ENCODE assay signal across 8 cellular contexts in genomic region chr1:36576118-36576517, GRCh38.
DNase-seq lines count a peak whose midpoint lies in the region; FAIRE-seq and TF ChIP-seq lines count a peak whose summit lies in the region.

No MANE protein-coding gene starts in this region.

- H3K27me3 ChIP-seq in NT2/D1 (ENCODE audit: insufficient read depth, insufficient read length) (peaks cover 10% of the 10 kb centered on the region), trophoblast cell (ENCODE audit: insufficient read depth, low read length) (no peaks in the 10 kb centered on the region)

- no peak overlapping the region for H2BK5ac ChIP-seq in trophoblast cell (ENCODE audit: low read depth, low read length, poor library complexity)

- H3K27ac ChIP-seq in HEK293 (ENCODE audit: extremely low read depth, low read depth, low read length) (no peak overlapping the region), trophoblast cell (ENCODE audit: low read depth, low read length) (no peak overlapping the region)

- no peak overlapping the region for H4K12ac ChIP-seq in trophoblast cell (ENCODE audit: low read depth, low read length)

- H2BK120ac ChIP-seq in trophoblast cell (ENCODE audit: insufficient read depth, low read length, poor library complexity), result no peak overlapping the region

- H3K4me3 ChIP-seq in HEK293 (ENCODE audit: low read depth, low read length) (no peak overlapping the region), NT2/D1 (ENCODE audit: insufficient read length, low read depth) (no peak overlapping the region), trophoblast cell (ENCODE audit: low read depth, low read length) (no peak overlapping the region)

- no peak overlapping the region for H2AK5ac ChIP-seq in trophoblast cell (ENCODE audit: low read length)

- no peak overlapping the region for H3K23ac ChIP-seq in trophoblast cell (ENCODE audit: low read length)

- peak; percentile 38 for DNase-seq in CD1c-positive myeloid dendritic cell (ENCODE audit: extremely low spot score)
- DNase-seq in NT2/D1 (ENCODE audit: low read depth, low spot score), result peak; percentile 65
- peak; percentile 63 to 71 for DNase-seq in activated T-cell treated with anti-CD3 and anti-CD28 coated beads, Interleukin-2, amount 50 U/mL, for 48 hours
- DNase-seq in frontal cortex (ENCODE audit: low spot score in 2 of 2), result peak; percentile 43 to 72
- peak; percentile 47 to 63 for DNase-seq in trophoblast cell
- DNase-seq in MV-4-11 (lab: John Stamatoyannopoulos, UW), result no peak
- DNase-seq in cortex of kidney (lab: John Stamatoyannopoulos, UW), result no peak

- H3K9me3 ChIP-seq in HEK293 (ENCODE audit: control insufficient read depth, insufficient read depth, low read depth, low read length) (no peaks in the 10 kb centered on the region), NT2/D1 (ENCODE audit: insufficient read depth, low read length) (no peaks in the 10 kb centered on the region), trophoblast cell (ENCODE audit: insufficient read depth, low read depth, low read length) (no peaks in the 10 kb centered on the region)

- no peaks in the 10 kb centered on the region for H3K79me2 ChIP-seq in trophoblast cell (ENCODE audit: control insufficient read depth, insufficient read depth, low read length, poor library complexity)

- H3K4me1 ChIP-seq in HEK293 (ENCODE audit: control insufficient read depth, insufficient read depth, low read length) (no peaks in the 10 kb centered on the region), NT2/D1 (ENCODE audit: insufficient read depth, insufficient read length) (peaks cover 7% of the 10 kb centered on the region), trophoblast cell (ENCODE audit: control insufficient read depth in 1 of 2, insufficient read depth in 2 of 2, low read length in 2 of 2) (no peaks in the 10 kb centered on the region)

- H2AFZ ChIP-seq in trophoblast cell (ENCODE audit: insufficient read depth, low read length, poor library complexity), result no peak overlapping the region

- no CpG with 5 or more reads among the region's 7 CpGs for WGBS in trophoblast cell (ENCODE audit: extremely low coverage, insufficient coverage, insufficient read length)

- H3K4ac ChIP-seq in trophoblast cell (ENCODE audit: low read depth, low read length), result no peak overlapping the region

- H3K36me3 ChIP-seq in HEK293 (ENCODE audit: control insufficient read depth in 2 of 2, insufficient read depth in 1 of 2, low read length in 2 of 2) (no peaks in the 10 kb centered on the region), NT2/D1 (ENCODE audit: insufficient read depth, insufficient read length, low read length) (no peaks in the 10 kb centered on the region), trophoblast cell (ENCODE audit: control insufficient read depth in 1 of 2, insufficient read depth in 2 of 2, low read length in 2 of 2) (no peaks in the 10 kb centered on the region)

- no peak for FAIRE-seq in frontal cortex (lab: Jason Lieb, UNC)

- POLR2A ChIA-PET in HEK293 (lab: Yijun Ruan, JAX), result no interaction called here

- H4K91ac ChIP-seq in trophoblast cell (ENCODE audit: low read depth, low read length), result no peak overlapping the region

- no peak overlapping the region for H3K14ac ChIP-seq in trophoblast cell (ENCODE audit: low read length)

- peak overlapping the region; percentile 37 for H3K9ac ChIP-seq in NT2/D1 (ENCODE audit: insufficient read length, low read depth)
- H3K9ac ChIP-seq in trophoblast cell (ENCODE audit: low read length), result no peak overlapping the region

- no peak overlapping the region for H2BK12ac ChIP-seq in trophoblast cell (ENCODE audit: low read length)

- TF ChIP-seq CTCF in HEK293 (tag by site-specific recombination; IDR thresholded peaks at IDR 0.05), result peak; percentile 89

- no peak overlapping the region for H4K8ac ChIP-seq in trophoblast cell (ENCODE audit: low read depth, low read length)

- CTCF ChIA-PET in HEK293 (lab: Yijun Ruan, JAX), result interaction anchor here (0.5 to 2.0 kb wide), 47 partner anchors 8 to 1676 kb away, joined by 3 to 33 read pairs (median 4); no protein-coding TSS in a partner anchor

- H3K4me2 ChIP-seq in trophoblast cell (ENCODE audit: low read length), result no peak overlapping the region

- no peak overlapping the region for H3K18ac ChIP-seq in trophoblast cell (ENCODE audit: low read length)

- H3K79me1 ChIP-seq in trophoblast cell (ENCODE audit: low read length), result no peaks in the 10 kb centered on the region

TF ChIP-seq in HEK293, 187 proteins besides CTCF, POLR2A, EP300 and RAD21 (continues in another document):
- TF ChIP-seq SCRT2 (tag by site-specific recombination; IDR thresholded peaks at IDR 0.05) (peak; percentile 70), ZBTB1 (tag by site-specific recombination; IDR thresholded peaks at IDR 0.05) (no peak), ZNF660 (tag by site-specific recombination; IDR thresholded peaks at IDR 0.05) (peak; percentile 57; the same call in 1 of the 2 replicates), KLF17 (tag by site-specific recombination; IDR thresholded peaks at IDR 0.05) (peak; percentile 62), PBX3 (CRISPR knock-in tag; IDR thresholded peaks at IDR 0.05) (0 out of 2 replicates have a peak, but pooled peaks have one; percentile 27), ZFP37 (tag by site-specific recombination; IDR thresholded peaks at IDR 0.05) (no peak), ZNF2 (tag by site-specific recombination; IDR thresholded peaks at IDR 0.05) (0 out of 2 replicates have a peak, but pooled peaks have one; percentile 52), ZNF664 (tag by site-specific recombination; IDR thresholded peaks at IDR 0.05) (no peak), ZFHX2 (tag by site-specific recombination; conservative IDR thresholded peaks at IDR 0.05) (peak; percentile 43), GLIS2 (tag by site-specific recombination; IDR thresholded peaks at IDR 0.05) (peak; percentile 52; the same call in 1 of the 2 replicates), ZNF654 (tag by site-specific recombination; IDR thresholded peaks at IDR 0.05; ENCODE audit: low read depth) (peak; percentile 63), GLIS1 (tag by site-specific recombination; IDR thresholded peaks at IDR 0.05) (0 out of 2 replicates have a peak, but pooled peaks have one; percentile 13), PATZ1 (tag by site-specific recombination; IDR thresholded peaks at IDR 0.05) (peak; percentile 45), REST (tag by site-specific recombination; IDR thresholded peaks at IDR 0.05) (no peak)

Comparison
In these comparisons a context has a peak if more than half of its experiments do, and no peak if none do; other contexts are left out.
1. DNase-seq: peak in CD1c-positive myeloid dendritic cell (single experiment), NT2/D1 (single experiment), activated T-cell treated with anti-CD3 and anti-CD28 coated beads, Interleukin-2, amount 50 U/mL, for 48 hours (2 of 2), frontal cortex (2 of 2) and trophoblast cell (2 of 2); none in MV-4-11 (single experiment) and cortex of kidney (single experiment).